In the genomic region with DNA sequence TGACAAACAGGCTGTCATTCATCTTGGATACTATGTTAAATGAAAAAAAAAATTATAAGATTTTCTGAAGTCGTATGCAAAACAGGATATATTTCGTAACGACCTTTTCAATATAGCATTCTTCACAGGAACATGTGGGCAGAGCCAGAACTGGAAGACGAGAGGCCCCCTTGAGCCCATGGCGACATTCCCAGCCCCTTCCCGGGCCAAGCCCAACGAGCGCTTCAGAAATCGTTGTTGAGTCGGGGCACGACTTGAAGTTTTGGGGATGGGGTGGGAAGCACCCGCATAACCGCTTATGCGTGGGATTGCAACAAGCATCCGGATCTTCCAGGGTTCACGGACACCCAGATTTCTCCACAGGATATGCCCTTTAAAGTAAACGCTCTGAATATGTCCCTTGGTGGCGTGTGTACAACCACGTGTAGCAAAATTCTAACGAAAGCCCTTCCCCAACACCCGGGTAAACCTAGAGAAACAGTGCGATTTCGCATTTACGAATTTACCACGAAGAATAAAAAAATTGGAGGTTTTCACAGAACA, we compare ENCODE assay signal across 14 cellular contexts. TPM values are rescaled to one million over a fixed set of nuclear protein-coding genes. Genes with fewer than 3 reads are reported as not detected.
DNase-seq lines count a peak whose midpoint lies in the region; ATAC-seq, FAIRE-seq and TF ChIP-seq lines count a peak whose summit lies in the region.
"Had no signal": no experiment of that assay in that cellular context is flagged by ENCODE, and none has a peak within 500 bp of the region (broad histone marks: within the 10 kb centered on the region; RNA-seq: fewer than 3 reads in every experiment).

No MANE protein-coding gene starts in this region.

- H3K4me3 ChIP-seq in astrocyte (ENCODE audit: insufficient read depth, low read depth, low read length) (peak overlapping the region; percentile 38), mesodermal cell (ENCODE audit: extremely low read depth, insufficient read depth, low read length, poor library complexity, severe bottlenecking) (peak overlapping the region; percentile 56), testis (peak overlapping the region; percentile 53 to 58)
- H3K4me3 ChIP-seq in CD8-positive, alpha-beta memory T cell (ENCODE audit: low read length): no peak overlapping the region
- H3K4me3 ChIP-seq: left lung had no signal

- CTCF ChIA-PET in Calu3 (lab: Charles Lee): no interaction called here
- CTCF ChIA-PET in CD8-positive, alpha-beta memory T cell (lab: Charles Lee): no interaction called here

- no peaks in the 10 kb centered on the region for H3K79me2 ChIP-seq in astrocyte (ENCODE audit: insufficient read depth, low read length)

- no peaks in the 10 kb centered on the region for H4K20me1 ChIP-seq in astrocyte (ENCODE audit: insufficient read depth, low read length)

- POLR2A ChIA-PET in CD8-positive, alpha-beta memory T cell (lab: Charles Lee): no interaction called here

- no peak for DNase-seq in activated CD4-positive, alpha-beta T cell treated with anti-CD3 and anti-CD28 coated beads, Interleukin-2, amount 10 ng/mL, durations not matched to agents 24 days and 14 days
- no peak for DNase-seq in activated CD4-positive, alpha-beta T cell treated with anti-CD3 and anti-CD28 coated beads for 48 hours
- DNase-seq in astrocyte (ENCODE audit: low read depth): no peak
- peak; percentile 29 for DNase-seq in testis
- no peak for DNase-seq in Calu3
- no peak for DNase-seq in CD8-positive, alpha-beta memory T cell
- DNase-seq: activated T-cell treated with anti-CD3 and anti-CD28 coated beads for 4 hours, NCI-H526 treated with DMSO at 0.1 percent for 48 hours, SW 1271 had no signal

- TF ChIP-seq CTCF in astrocyte (IDR thresholded peaks at IDR 0.05; ENCODE audit: insufficient read depth, low read depth, low read length) (no peak), testis (IDR thresholded peaks at IDR 0.05) (no peak), Calu3 (IDR thresholded peaks at IDR 0.05; ENCODE audit: unreplicated experiment) (no peak)

- ATAC-seq in GM18519 (IDR thresholded peaks at IDR 0.05; ENCODE audit: low FRiP score, unreplicated experiment): no peak

- H3K27ac ChIP-seq in astrocyte (ENCODE audit: low read depth, low read length) (no peak overlapping the region), mesodermal cell (ENCODE audit: low read depth, low read length, severe bottlenecking) (no peak overlapping the region), testis (peak overlapping the region; percentile 19 to 56)
- no peak overlapping the region for H3K27ac ChIP-seq in CD8-positive, alpha-beta memory T cell (ENCODE audit: low read depth, low read length)
- H3K27ac ChIP-seq: left lung had no signal

- peak overlapping the region; percentile 82 for H3K4me2 ChIP-seq in astrocyte (ENCODE audit: low read length)

- no peaks in the 10 kb centered on the region for H3K36me3 ChIP-seq in astrocyte (ENCODE audit: insufficient read depth, low read length)
- no peaks in the 10 kb centered on the region for H3K36me3 ChIP-seq in mesodermal cell (ENCODE audit: control insufficient read depth, insufficient read depth, low read length)
- H3K36me3 ChIP-seq in testis (ENCODE audit: low read depth, missing control alignments): no peaks in the 10 kb centered on the region
- no peaks in the 10 kb centered on the region for H3K36me3 ChIP-seq in CD8-positive, alpha-beta memory T cell (ENCODE audit: insufficient read depth, low read length)
- H3K36me3 ChIP-seq: left lung had no signal

- BruUV-seq in Calu3 (replicated peaks; lab: Mats Ljungman, UMichigan): no TSS peak

- H3K27me3 Mint-ChIP-seq in activated CD4-positive, alpha-beta T cell treated with anti-CD3 and anti-CD28 coated beads, Interleukin-2, amount 10 ng/mL, durations not matched to agents 24 days and 14 days: peaks cover 21% of the 10 kb centered on the region
- no peaks in the 10 kb centered on the region for H3K27me3 Mint-ChIP-seq in astrocyte (ENCODE audit: low read depth, unreplicated experiment)
- H3K27me3 Mint-ChIP-seq in Calu3 (ENCODE audit: unreplicated experiment): no peaks in the 10 kb centered on the region
- H3K27me3 Mint-ChIP-seq in CD8-positive, alpha-beta memory T cell: peaks cover 16 to 35% of the 10 kb centered on the region in 2 donors

- no peaks in the 10 kb centered on the region for H3K4me1 Mint-ChIP-seq in activated CD4-positive, alpha-beta T cell treated with anti-CD3 and anti-CD28 coated beads, Interleukin-2, amount 10 ng/mL, durations not matched to agents 24 days and 14 days
- H3K4me1 Mint-ChIP-seq in astrocyte (ENCODE audit: low read depth, unreplicated experiment) (peaks cover 3% of the 10 kb centered on the region), Calu3 (ENCODE audit: low read depth, unreplicated experiment) (no peaks in the 10 kb centered on the region)
- peaks cover 0 to 4% (median 1%) of the 10 kb centered on the region in 3 donors for H3K4me1 Mint-ChIP-seq in CD8-positive, alpha-beta memory T cell

- 9 to 16% methylated on average over 19 to 22 of the region's 25 CpGs for WGBS in mesodermal cell (ENCODE audit: insufficient coverage in 2 of 2), 2 experiments
- 4 to 8% methylated on average over 23 to 25 of the region's 25 CpGs for WGBS in testis, 2 donors

- intact Hi-C loops in activated CD4-positive, alpha-beta T cell treated with anti-CD3 and anti-CD28 coated beads, Interleukin-2, amount 10 ng/mL, durations not matched to agents 24 days and 14 days (cut with micrococcal nuclease): no loop called here
- intact Hi-C loops in testis (cut with DNase I; ENCODE audit: low total_unique reads): no loop called here
- intact Hi-C loops in Calu3 (cut with micrococcal nuclease; ENCODE audit: unreplicated experiment): no loop called here

- no peak for FAIRE-seq in astrocyte (lab: Jason Lieb, UNC)

- no peaks in the 10 kb centered on the region for H3K36me3 Mint-ChIP-seq in activated CD4-positive, alpha-beta T cell treated with anti-CD3 and anti-CD28 coated beads, Interleukin-2, amount 10 ng/mL, durations not matched to agents 24 days and 14 days (ENCODE audit: low read depth)
- H3K36me3 Mint-ChIP-seq in astrocyte (ENCODE audit: low read depth, unreplicated experiment): no peaks in the 10 kb centered on the region
- no peaks in the 10 kb centered on the region for H3K36me3 Mint-ChIP-seq in Calu3 (ENCODE audit: insufficient read depth, unreplicated experiment)
- no peaks in the 10 kb centered on the region for H3K36me3 Mint-ChIP-seq in CD8-positive, alpha-beta memory T cell

- peaks cover 34% of the 10 kb centered on the region for H3K27me3 ChIP-seq in astrocyte (ENCODE audit: insufficient read depth, low read length)
- H3K27me3 ChIP-seq in testis: peaks cover 4% of the 10 kb centered on the region
- H3K27me3 ChIP-seq in CD8-positive, alpha-beta memory T cell (ENCODE audit: insufficient read depth, low read length, poor library complexity, severe bottlenecking): peaks cover 10% of the 10 kb centered on the region

- TF ChIP-seq POLR2A in testis (IDR thresholded peaks at IDR 0.05): no peak

- peak overlapping the region; percentile 68 for H2AFZ ChIP-seq in astrocyte (ENCODE audit: low read depth, low read length)

- H3K4me3 Mint-ChIP-seq in activated CD4-positive, alpha-beta T cell treated with anti-CD3 and anti-CD28 coated beads, Interleukin-2, amount 10 ng/mL, durations not matched to agents 24 days and 14 days: peak overlapping the region; percentile 22
- H3K4me3 Mint-ChIP-seq in astrocyte (ENCODE audit: unreplicated experiment) (peak overlapping the region; percentile 86), Calu3 (ENCODE audit: low read depth, unreplicated experiment) (no peak overlapping the region)
- H3K4me3 Mint-ChIP-seq in CD8-positive, alpha-beta memory T cell: peak overlapping the region in 2 of 7 donors; percentile 0 to 3

- H3K9me3 Mint-ChIP-seq in activated CD4-positive, alpha-beta T cell treated with anti-CD3 and anti-CD28 coated beads, Interleukin-2, amount 10 ng/mL, durations not matched to agents 24 days and 14 days: peaks cover 3% of the 10 kb centered on the region
- H3K9me3 Mint-ChIP-seq in astrocyte (ENCODE audit: unreplicated experiment) (no peaks in the 10 kb centered on the region), Calu3 (ENCODE audit: low read depth, unreplicated experiment) (peaks cover 3% of the 10 kb centered on the region)
- H3K9me3 Mint-ChIP-seq in CD8-positive, alpha-beta memory T cell: peaks cover 3 to 16% (median 9%) of the 10 kb centered on the region in 5 donors

- H3K27ac Mint-ChIP-seq in activated CD4-positive, alpha-beta T cell treated with anti-CD3 and anti-CD28 coated beads, Interleukin-2, amount 10 ng/mL, durations not matched to agents 24 days and 14 days: no peak overlapping the region
- H3K27ac Mint-ChIP-seq in astrocyte (ENCODE audit: unreplicated experiment) (peak overlapping the region; percentile 23), Calu3 (ENCODE audit: unreplicated experiment) (no peak overlapping the region)
- H3K27ac Mint-ChIP-seq in CD8-positive, alpha-beta memory T cell: no peak overlapping the region

- H3K9ac ChIP-seq in astrocyte (ENCODE audit: low read length): peak overlapping the region; percentile 32

- H3K4me1 ChIP-seq in astrocyte (ENCODE audit: insufficient read depth, low read length) (no peaks in the 10 kb centered on the region), mesodermal cell (ENCODE audit: control insufficient read depth, insufficient read depth, low read length, poor library complexity, severe bottlenecking) (no peaks in the 10 kb centered on the region), testis (peaks cover 6% of the 10 kb centered on the region)
- H3K4me1 ChIP-seq in CD8-positive, alpha-beta memory T cell (ENCODE audit: insufficient read depth, low read length): no peaks in the 10 kb centered on the region

- H3K9me3 ChIP-seq in astrocyte (ENCODE audit: insufficient read depth, low read depth, low read length): no peaks in the 10 kb centered on the region
- H3K9me3 ChIP-seq in mesodermal cell (ENCODE audit: control insufficient read depth, low read length): no peaks in the 10 kb centered on the region
- H3K9me3 ChIP-seq in testis: no peaks in the 10 kb centered on the region
- H3K9me3 ChIP-seq in CD8-positive, alpha-beta memory T cell (ENCODE audit: low read length): no peaks in the 10 kb centered on the region

RNA-seq across cellular contexts. Expression of gene C14orf39, which starts 0.7 kb away (rescaled TPM):
- total RNA-seq in activated CD4-positive, alpha-beta T cell treated with anti-CD3 and anti-CD28 coated beads, Interleukin-2, amount 10 ng/mL, durations not matched to agents 24 days and 14 days: not detected in 2 replicates
- total RNA-seq in astrocyte: 1.6 and 2.1 TPM in 2 replicates
- 0.81 TPM for polyA plus RNA-seq in mesodermal cell (2013, experiment 1 of 2)
- 1.4 TPM for polyA plus RNA-seq in mesodermal cell (2013, experiment 2 of 2)
- total RNA-seq in testis: 10 to 100 TPM; 12.1 to 12.9 TPM
- polyA plus RNA-seq in testis (ENCODE audit: insufficient read depth, low read depth, low replicate concordance): 9.5 TPM
- not detected in 2 replicates for total RNA-seq in Calu3 (2022)
- total RNA-seq in CD8-positive, alpha-beta memory T cell: not detected
- not detected for polyA plus RNA-seq in CD8-positive, alpha-beta memory T cell
- total RNA-seq: left lung had no signal

RNA-seq across cellular contexts. Expression of gene SIX6, which starts 23.8 kb away (rescaled TPM):
- not detected in 2 replicates for total RNA-seq in activated CD4-positive, alpha-beta T cell treated with anti-CD3 and anti-CD28 coated beads, Interleukin-2, amount 10 ng/mL, durations not matched to agents 24 days and 14 days
- total RNA-seq in astrocyte: not detected in 2 replicates
- not detected for polyA plus RNA-seq in mesodermal cell (2013, experiment 1 of 2)
- polyA plus RNA-seq in mesodermal cell (2013, experiment 2 of 2): not detected
- total RNA-seq in testis: under 1 TPM; 0.31 to 0.39 TPM
- 0.17 TPM for polyA plus RNA-seq in testis (ENCODE audit: insufficient read depth, low read depth, low replicate concordance)
- not detected in 2 replicates for total RNA-seq in Calu3 (2022)
- not detected for total RNA-seq in CD8-positive, alpha-beta memory T cell
- polyA plus RNA-seq in CD8-positive, alpha-beta memory T cell: not detected
- total RNA-seq: left lung, LHCN-M2, temporal lobe had no signal

Comparison
In these comparisons a context has a peak if more than half of its experiments do, and no peak if none do; other contexts are left out.
1. H3K27ac ChIP-seq: peak in testis (2 of 2); none in astrocyte (single experiment), mesodermal cell (single experiment) and CD8-positive, alpha-beta memory T cell (single experiment).